In the genomic region with DNA sequence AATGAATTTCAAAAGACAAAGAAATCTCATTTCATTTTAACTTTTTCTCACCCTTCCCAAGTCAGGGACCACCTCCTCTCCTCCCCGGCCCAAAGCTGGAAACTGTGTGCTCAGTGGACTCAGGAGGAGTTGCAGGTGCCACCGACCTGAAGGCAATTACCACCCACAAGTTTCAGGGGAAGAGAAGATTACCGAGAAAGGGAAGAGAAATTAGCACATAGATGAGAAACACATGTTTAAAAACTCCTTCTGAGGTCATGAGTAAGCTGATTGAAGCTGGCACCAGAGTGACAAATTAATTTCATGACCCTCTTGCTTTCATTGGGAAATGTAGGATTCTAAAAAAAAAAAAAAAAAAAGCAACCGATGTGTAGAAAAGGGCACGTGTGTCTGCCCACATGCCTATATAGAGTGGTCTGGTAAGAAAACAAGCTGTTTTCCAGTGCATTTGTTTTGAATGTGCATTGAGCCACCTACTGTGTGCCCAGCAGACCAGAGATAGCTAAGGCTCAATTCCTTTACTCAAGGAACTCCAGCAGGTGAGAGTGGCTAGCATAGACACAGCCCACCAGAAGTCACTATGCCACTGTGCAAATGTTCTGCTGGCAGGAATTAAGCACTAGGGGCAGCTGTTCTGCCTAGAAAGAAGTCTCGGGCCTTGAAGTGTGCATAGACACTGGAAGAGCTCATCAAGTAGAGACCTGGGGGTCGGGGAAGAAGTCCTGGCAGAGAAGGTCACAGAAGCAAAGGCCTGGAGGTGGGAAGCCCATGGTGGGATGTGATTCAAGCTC, we compare ENCODE assay signal across 23 cellular contexts. TPM values are rescaled to one million over a fixed set of nuclear protein-coding genes. Genes with fewer than 3 reads are reported as not detected.
DNase-seq lines count a peak whose midpoint lies in the region; ATAC-seq and TF ChIP-seq lines count a peak whose summit lies in the region.
"Had no signal": no experiment of that assay in that cellular context is flagged by ENCODE, and none has a peak within 500 bp of the region (broad histone marks: within the 10 kb centered on the region; RNA-seq: fewer than 3 reads in every experiment).

No MANE protein-coding gene starts in this region.

- H3K4me1 Mint-ChIP-seq in mesothelial cell of epicardium = peaks cover 2% of the 10 kb centered on the region

- TF ChIP-seq POLR2A in GM18505 (IDR thresholded peaks at IDR 0.05; ENCODE audit: borderline replicate concordance, extremely low read depth, insufficient read depth, insufficient read length) = no peak

- ATAC-seq in GM18520 (IDR thresholded peaks at IDR 0.05; ENCODE audit: unreplicated experiment) (peak; percentile 68), HG02870 (IDR thresholded peaks at IDR 0.05; ENCODE audit: unreplicated experiment) (peak; percentile 53), HG03025 (IDR thresholded peaks at IDR 0.05; ENCODE audit: low FRiP score, unreplicated experiment) (no peak), GM18505 (IDR thresholded peaks at IDR 0.05; ENCODE audit: unreplicated experiment) (no peak)
- ATAC-seq: activated CD8-positive, alpha-beta T cell treated with anti-CD3 and anti-CD28 coated beads, Interleukin-2, amount 10 ng/mL, durations not matched to agents 7 days and 5 days; gastroesophageal sphincter; HCT116 had no signal

- H3K36me3 Mint-ChIP-seq in mesothelial cell of epicardium = no peaks in the 10 kb centered on the region

- H3K4me3 Mint-ChIP-seq in mesothelial cell of epicardium = no peak overlapping the region
- H3K4me3 Mint-ChIP-seq: activated CD8-positive, alpha-beta T cell treated with anti-CD3 and anti-CD28 coated beads, Interleukin-2, amount 10 ng/mL, durations not matched to agents 7 days and 5 days had no signal

- no peak overlapping the region for H3K4me3 ChIP-seq in brain microvascular endothelial cell (ENCODE audit: low read depth, low read length)
- H3K4me3 ChIP-seq: gastroesophageal sphincter, thoracic aorta had no signal

- peak; percentile 4 for TF ChIP-seq CTCF in brain microvascular endothelial cell (IDR thresholded peaks at IDR 0.05; ENCODE audit: low read depth, low read length, missing control alignments)
- no peak for TF ChIP-seq CTCF in mesothelial cell of epicardium (IDR thresholded peaks at IDR 0.05; ENCODE audit: unreplicated experiment)

- no peaks in the 10 kb centered on the region for H3K27me3 ChIP-seq in brain microvascular endothelial cell (replicated peaks)
- H3K27me3 ChIP-seq: gastroesophageal sphincter had no signal

- in situ Hi-C loops in brain microvascular endothelial cell (cut with HindIII; ENCODE audit: low pct_ligation_motif_present, low sequenced_read_pairs) = no loop called here

- DNase-seq in EH (ENCODE audit: low read depth) (peak; percentile 17), brain microvascular endothelial cell (no peak), mesothelial cell of epicardium (ENCODE audit: low spot score in 2 of 2, unreplicated experiment in 2 of 2) (no peak), NCI-H2081 treated with DMSO at 0.1 percent for 48 hours (lab: John Stamatoyannopoulos, UW) (no peak)
- DNase-seq: activated CD8-positive, alpha-beta T cell treated with anti-CD3 and anti-CD28 coated beads, Interleukin-2, amount 10 ng/mL, durations not matched to agents 7 days and 5 days; Calu3; central memory CD4-positive, alpha-beta T cell; effector memory CD4-positive, alpha-beta T cell; KG1; NCI-H1436 treated with DMSO at 0.1 percent for 48 hours; NCI-H446 treated with DMSO at 0.1 percent for 48 hours; Right ventricle myocardium superior; stimulated activated CD4-positive, alpha-beta T cell treated with anti-CD3 and anti-CD28 coated beads, Interleukin-4, amount 100 ng/mL, for 1 hour; T-helper 1 cell had no signal

- no peak overlapping the region for H3K27ac Mint-ChIP-seq in mesothelial cell of epicardium
- H3K27ac Mint-ChIP-seq: activated CD8-positive, alpha-beta T cell treated with anti-CD3 and anti-CD28 coated beads, Interleukin-2, amount 10 ng/mL, durations not matched to agents 7 days and 5 days had no signal

- H3K9me3 Mint-ChIP-seq in mesothelial cell of epicardium = no peaks in the 10 kb centered on the region

- H3K27ac ChIP-seq in brain microvascular endothelial cell = no peak overlapping the region
- H3K27ac ChIP-seq: gastroesophageal sphincter, HL-60, thoracic aorta, VCaP had no signal

- H3K27me3 Mint-ChIP-seq in mesothelial cell of epicardium (ENCODE audit: low read depth) = peaks cover 24% of the 10 kb centered on the region

- H3K36me3 ChIP-seq in brain microvascular endothelial cell (replicated peaks) = no peaks in the 10 kb centered on the region
- H3K36me3 ChIP-seq: gastroesophageal sphincter, thoracic aorta had no signal

RNA-seq across cellular contexts. Expression of a gene that starts 30.5 kb away (rescaled TPM):
- 1.3 to 2.7 TPM (median 2.5 TPM) in 3 replicates for total RNA-seq in mesothelial cell of epicardium

Comparison
In these comparisons a context has a peak if more than half of its experiments do, and no peak if none do; other contexts are left out.
1. ATAC-seq: peak in GM18520 (single experiment) and HG02870 (single experiment); none in HG03025 (single experiment) and GM18505 (single experiment).